In genomic region chr11:128047026-128047425, GRCh38 we compare ENCODE assay signal across 23 cellular contexts.
"Had no signal": no experiment of that assay in that cellular context is flagged by ENCODE, and none has a peak within 500 bp of the region (broad histone marks: within the 10 kb centered on the region; RNA-seq: fewer than 3 reads in every experiment).

No MANE protein-coding gene starts in this region.

- H3K27me3 Mint-ChIP-seq: activated CD4-positive, alpha-beta memory T cell treated with anti-CD3 and anti-CD28 coated beads, Interleukin-2, amount 10 ng/mL, durations not matched to agents 7 days and 5 days; activated naive CD4-positive, alpha-beta T cell treated with anti-CD3 and anti-CD28 coated beads, Interleukin-2, amount 10 ng/mL, durations not matched to agents 7 days and 5 days had no signal

- H3K4me3 ChIP-seq: MG63, SK-N-MC had no signal

- H3K27ac Mint-ChIP-seq: activated CD4-positive, alpha-beta memory T cell treated with anti-CD3 and anti-CD28 coated beads, Interleukin-2, amount 10 ng/mL, durations not matched to agents 7 days and 5 days; activated naive CD4-positive, alpha-beta T cell treated with anti-CD3 and anti-CD28 coated beads, Interleukin-2, amount 10 ng/mL, durations not matched to agents 7 days and 5 days; activated T-helper 1 cell treated with anti-CD3 and anti-CD28 coated beads, Interleukin-12 subunit alpha, Interleukin-12 subunit beta, Interleukin-2, Interleukin-4 antibody, amounts not matched to agents 30 ng/mL and 10 ng/mL and 1 ng/mL, durations not matched to agents 14 hours and 24 hours and 36 hours had no signal

- H3K4me3 Mint-ChIP-seq: activated CD4-positive, alpha-beta memory T cell treated with anti-CD3 and anti-CD28 coated beads, Interleukin-2, amount 10 ng/mL, durations not matched to agents 7 days and 5 days; activated naive CD4-positive, alpha-beta T cell treated with anti-CD3 and anti-CD28 coated beads, Interleukin-2, amount 10 ng/mL, durations not matched to agents 7 days and 5 days; activated T-helper 1 cell treated with anti-CD3 and anti-CD28 coated beads, Interleukin-12 subunit alpha, Interleukin-12 subunit beta, Interleukin-2, Interleukin-4 antibody, amounts not matched to agents 30 ng/mL and 10 ng/mL and 1 ng/mL, durations not matched to agents 14 hours and 24 hours and 36 hours had no signal

- ATAC-seq: Panc1, Right ventricle myocardium inferior had no signal

- DNase-seq: activated CD4-positive, alpha-beta memory T cell treated with anti-CD3 and anti-CD28 coated beads, Interleukin-2, amount 10 ng/mL, durations not matched to agents 7 days and 5 days; activated CD4-positive, alpha-beta T cell treated with anti-CD3 and anti-CD28 coated beads for 1 hour; activated CD4-positive, alpha-beta T cell treated with anti-CD3 and anti-CD28 coated beads, Interleukin-2, amount 50 U/mL, for 1 hour; activated gamma-delta T cell; activated naive CD4-positive, alpha-beta T cell treated with anti-CD3 and anti-CD28 coated beads, Interleukin-2, amount 10 ng/mL, durations not matched to agents 7 days and 5 days; aorta; MG63; MV-4-11; NCI-H1092 treated with DMSO at 0.1 percent for 48 hours; NCI-H1417 treated with DMSO at 0.1 percent for 48 hours; NCI-H1694; NCI-H2029; NCI-H2107; NCI-H510A treated with DMSO at 0.1 percent for 48 hours; NCI-H69; NK-92 treated with Interleukin-12 subunit alpha and Interleukin-12 subunit beta, amount 100 ng/mL, for 24 hours; OCI-M1; RPMI8226; SW 1271 had no signal
